ENCODE assay signal across 16 cellular contexts in genomic region chr10:104026762-104027161, GRCh38.
DNase-seq lines count a peak whose midpoint lies in the region; ATAC-seq, FAIRE-seq and TF ChIP-seq lines count a peak whose summit lies in the region.
"Had no signal": no experiment of that assay in that cellular context is flagged by ENCODE, and none has a peak within 500 bp of the region (broad histone marks: within the 10 kb centered on the region; RNA-seq: fewer than 3 reads in every experiment).

No MANE protein-coding gene starts in this region.

- no peak overlapping the region for H3K27ac Mint-ChIP-seq in stimulated activated effector memory CD8-positive, alpha-beta T cell treated with anti-CD3 and anti-CD28 coated beads, Interleukin-12 subunit alpha, Interleukin-12 subunit beta, amount 100 ng/mL, for 72 hours

- FAIRE-seq in RCC 7860 (lab: Jason Lieb, UNC) (peak; percentile 96), H54 (lab: Jason Lieb, UNC) (no peak)

- peak; percentile 18 for DNase-seq in DMS53 (lab: John Stamatoyannopoulos, UW)
- no peak for DNase-seq in DMS53 treated with DMSO at 0.1 percent for 48 hours (lab: John Stamatoyannopoulos, UW; ENCODE audit: unreplicated experiment)
- DNase-seq in RCC 7860 (ENCODE audit: low spot score) = peak; percentile 72
- DNase-seq in kidney tubule cell (ENCODE audit: low spot score) = peak; percentile 74
- DNase-seq in stimulated activated effector memory CD8-positive, alpha-beta T cell treated with anti-CD3 and anti-CD28 coated beads, Interleukin-12 subunit alpha, Interleukin-12 subunit beta, amount 100 ng/mL, for 72 hours (ENCODE audit: low spot score in 2 of 2) = no peak
- no peak for DNase-seq in H54 (ENCODE audit: insufficient read length, low spot score)
- no peak for DNase-seq in NCI-H226
- DNase-seq: DMS153, HCEC 1CT, NCI-H1436, NCI-H2029, NCI-H2171, NCI-H82, PC-3, SJCRH30 had no signal

- TF ChIP-seq POLR2A in H54 (IDR thresholded peaks at IDR 0.05; ENCODE audit: low read depth, low read length) = no peak

- peak; percentile 26 for ATAC-seq in stimulated activated effector memory CD8-positive, alpha-beta T cell treated with anti-CD3 and anti-CD28 coated beads, Interleukin-12 subunit alpha, Interleukin-12 subunit beta, amount 100 ng/mL, for 72 hours
- ATAC-seq in HG02642 (IDR thresholded peaks at IDR 0.05; ENCODE audit: poor library complexity, unreplicated experiment) = no peak
- ATAC-seq: PC-3 had no signal

- H3K36me3 Mint-ChIP-seq in stimulated activated effector memory CD8-positive, alpha-beta T cell treated with anti-CD3 and anti-CD28 coated beads, Interleukin-12 subunit alpha, Interleukin-12 subunit beta, amount 100 ng/mL, for 72 hours = peaks cover 99% of the 10 kb centered on the region

- no peak overlapping the region for H3K4me3 Mint-ChIP-seq in stimulated activated effector memory CD8-positive, alpha-beta T cell treated with anti-CD3 and anti-CD28 coated beads, Interleukin-12 subunit alpha, Interleukin-12 subunit beta, amount 100 ng/mL, for 72 hours

- no peaks in the 10 kb centered on the region for H3K9me3 Mint-ChIP-seq in stimulated activated effector memory CD8-positive, alpha-beta T cell treated with anti-CD3 and anti-CD28 coated beads, Interleukin-12 subunit alpha, Interleukin-12 subunit beta, amount 100 ng/mL, for 72 hours

- peaks cover 5% of the 10 kb centered on the region for H3K4me1 Mint-ChIP-seq in stimulated activated effector memory CD8-positive, alpha-beta T cell treated with anti-CD3 and anti-CD28 coated beads, Interleukin-12 subunit alpha, Interleukin-12 subunit beta, amount 100 ng/mL, for 72 hours

Comparison
In these comparisons a context has a peak if more than half of its experiments do, and no peak if none do; other contexts are left out.
1. DNase-seq: peak in DMS53 (single experiment), RCC 7860 (single experiment) and kidney tubule cell (single experiment); none in DMS53 treated with DMSO at 0.1 percent for 48 hours (single experiment), stimulated activated effector memory CD8-positive, alpha-beta T cell treated with anti-CD3 and anti-CD28 coated beads, Interleukin-12 subunit alpha, Interleukin-12 subunit beta, amount 100 ng/mL, for 72 hours (0 of 2), H54 (single experiment) and NCI-H226 (single experiment).